In genomic region chr21:33684068-33684467, GRCh38 we compare ENCODE assay signal across 16 cellular contexts. TPM values are rescaled to one million over a fixed set of nuclear protein-coding genes. Genes with fewer than 3 reads are reported as not detected.
DNase-seq lines count a peak whose midpoint lies in the region; ATAC-seq, FAIRE-seq and TF ChIP-seq lines count a peak whose summit lies in the region.
"Had no signal": no experiment of that assay in that cellular context is flagged by ENCODE, and none has a peak within 500 bp of the region (broad histone marks: within the 10 kb centered on the region; RNA-seq: fewer than 3 reads in every experiment).

No MANE protein-coding gene starts in this region.

- H3K27ac ChIP-seq in right atrium auricular region (peak overlapping the region; percentile 59 to 79), brain microvascular endothelial cell (peak overlapping the region; percentile 87), uterus (peak overlapping the region; percentile 16 to 70), substantia nigra (ENCODE audit: low read depth, low read length, poor library complexity, severe bottlenecking) (no peak overlapping the region), pancreas (peak overlapping the region in 2 of 4 donors; percentile 5 to 8)

- no peak for DNase-seq in right atrium auricular region (ENCODE audit: low spot score)
- DNase-seq in left ventricle myocardium superior: no peak
- DNase-seq in brain microvascular endothelial cell: no peak
- DNase-seq in left kidney (ENCODE audit: low read depth, low spot score): peak; percentile 25
- no peak for DNase-seq in uterus
- DNase-seq in substantia nigra (lab: John Stamatoyannopoulos, UW): no peak
- no peak for DNase-seq in pancreas
- no peak for DNase-seq in GM19240 (ENCODE audit: insufficient read length, low spot score)
- DNase-seq: activated CD8-positive, alpha-beta T cell treated with anti-CD3 and anti-CD28 coated beads for 36 hours; body of pancreas; CD8-positive, alpha-beta T cell; left lung; NCI-H2029 treated with DMSO at 0.1 percent for 48 hours; NCI-H774; small intestine had no signal

- FAIRE-seq in pancreas (lab: Jason Lieb, UNC): no peak
- FAIRE-seq: A204.1, small intestine had no signal

- H3K9me3 ChIP-seq in right atrium auricular region (no peaks in the 10 kb centered on the region), uterus (no peaks in the 10 kb centered on the region), pancreas (no peaks in the 10 kb centered on the region)
- H3K9me3 ChIP-seq: body of pancreas, left lung had no signal

- H3K36me3 ChIP-seq in right atrium auricular region (no peaks in the 10 kb centered on the region), brain microvascular endothelial cell (replicated peaks) (no peaks in the 10 kb centered on the region), uterus (no peaks in the 10 kb centered on the region), pancreas (no peaks in the 10 kb centered on the region)
- H3K36me3 ChIP-seq: left lung had no signal

- ATAC-seq in left ventricle myocardium superior: no peak
- ATAC-seq in pancreas: no peak
- ATAC-seq: activated CD8-positive, alpha-beta T cell treated with anti-CD3 and anti-CD28 coated beads for 36 hours; CD8-positive, alpha-beta T cell had no signal

- no peaks in the 10 kb centered on the region for H3K27me3 ChIP-seq in right atrium auricular region
- H3K27me3 ChIP-seq in brain microvascular endothelial cell (replicated peaks): no peaks in the 10 kb centered on the region
- H3K27me3 ChIP-seq in uterus: no peaks in the 10 kb centered on the region
- no peaks in the 10 kb centered on the region for H3K27me3 ChIP-seq in pancreas
- H3K27me3 ChIP-seq: body of pancreas, left lung had no signal

- intact Hi-C loops in left ventricle myocardium superior (cut with micrococcal nuclease) (no loop called here), uterus (cut with DNase I; ENCODE audit: low total_unique reads) (no loop called here), pancreas (cut with DNase I) (no loop called here)

- no peak for TF ChIP-seq POLR2A in uterus (IDR thresholded peaks at IDR 0.05)

- H3K4me1 ChIP-seq in right atrium auricular region (peaks cover 0 to 63% of the 10 kb centered on the region in 2 donors), uterus (peaks cover 9 to 26% of the 10 kb centered on the region in 2 donors), pancreas (peaks cover 6 to 29% (median 28%) of the 10 kb centered on the region in 3 donors)

- WGBS in pancreas, 2 donors: 68 to 73% methylated on average over 2 of the region's 2 CpGs

- H3K4me3 ChIP-seq in right atrium auricular region (no peak overlapping the region), brain microvascular endothelial cell (ENCODE audit: low read depth, low read length) (no peak overlapping the region), uterus (no peak overlapping the region), pancreas (no peak overlapping the region)
- H3K4me3 ChIP-seq: body of pancreas, left lung had no signal

- in situ Hi-C loops in brain microvascular endothelial cell (cut with HindIII; ENCODE audit: low pct_ligation_motif_present, low sequenced_read_pairs): no loop called here

- TF ChIP-seq CTCF in right atrium auricular region (IDR thresholded peaks at IDR 0.05) (no peak), brain microvascular endothelial cell (IDR thresholded peaks at IDR 0.05; ENCODE audit: low read depth, low read length, missing control alignments) (no peak), uterus (IDR thresholded peaks at IDR 0.05) (no peak), pancreas (IDR thresholded peaks at IDR 0.05) (no peak)

RNA-seq across cellular contexts. Expression of gene ITSN1, which starts 41.8 kb away (rescaled TPM):
- total RNA-seq in right atrium auricular region (10 to 100 TPM; 49.9 to 54.9 TPM), left ventricle myocardium superior (44.4 TPM), uterus (10 to 100 TPM; 21.8 to 77.4 (median 48.1) TPM), pancreas (10 to 100 TPM in 2 of 6 donors, 1 to 10 TPM in 4; 3.5 to 19.4 (median 7.5) TPM)
- 1 to 10 TPM; 4.1 to 6.5 TPM for polyA plus RNA-seq in pancreas

RNA-seq across cellular contexts. Expression of gene CRYZL1, which starts 42.5 kb away (rescaled TPM):
- total RNA-seq in right atrium auricular region: 10 to 100 TPM; 19.0 to 27.5 TPM
- total RNA-seq in left ventricle myocardium superior: 25.2 TPM
- 100 to 1,000 TPM in 1 of 4 donors, 10 to 100 TPM in 3; 66.8 to 147 (median 67.3) TPM for total RNA-seq in uterus
- total RNA-seq in pancreas: 10 to 100 TPM in 5 of 6 donors, 1 to 10 TPM in 1; 8.5 to 18.0 (median 13.9) TPM
- 10 to 100 TPM; 12.2 to 23.0 TPM for polyA plus RNA-seq in pancreas
